In the genomic region with DNA sequence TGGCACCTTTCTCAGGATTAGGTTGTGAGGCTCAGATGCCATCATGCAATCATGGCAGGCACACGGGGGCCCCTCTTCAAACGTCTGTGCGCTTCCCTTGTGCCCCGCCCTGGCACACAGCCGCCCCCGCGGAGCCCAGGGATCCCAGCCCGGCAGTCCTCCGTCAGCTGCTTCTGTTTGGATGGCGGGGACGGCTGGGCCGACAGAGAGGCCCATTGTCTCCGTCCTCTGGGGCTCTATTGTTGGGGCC, we compare ENCODE assay signal across 8 cellular contexts. TPM values are rescaled to one million over a fixed set of nuclear protein-coding genes. Genes with fewer than 3 reads are reported as not detected.
DNase-seq lines count a peak whose midpoint lies in the region; ATAC-seq and TF ChIP-seq lines count a peak whose summit lies in the region.

No MANE protein-coding gene starts in this region.

- DNase-seq in NCI-H146 (lab: John Stamatoyannopoulos, UW) = peak; percentile 47
- DNase-seq in NCI-H146 treated with DMSO at 0.1 percent for 48 hours (lab: John Stamatoyannopoulos, UW; ENCODE audit: unreplicated experiment) = no peak
- peak in 2 of 4 donors; percentile 55 to 62 for DNase-seq in body of pancreas
- peak; percentile 62 for DNase-seq in iPS-NIHi11 (ENCODE audit: low spot score)
- DNase-seq in smooth muscle cell (lab: John Stamatoyannopoulos, UW; ENCODE audit: unreplicated experiment) = no peak

- H3K4me2 ChIP-seq in OCI-LY3 (ENCODE audit: low read length) (peak overlapping the region; percentile 95), smooth muscle cell (peak overlapping the region; percentile 93)

- H3K9me3 ChIP-seq in OCI-LY3 (ENCODE audit: insufficient read depth, low read length) (no peaks in the 10 kb centered on the region), body of pancreas (no peaks in the 10 kb centered on the region), smooth muscle cell (replicated peaks; ENCODE audit: low read depth) (no peaks in the 10 kb centered on the region)

- TF ChIP-seq CTCF in OCI-LY3 (IDR thresholded peaks at IDR 0.05; ENCODE audit: low read depth, low read length) = no peak
- no peak for TF ChIP-seq CTCF in body of pancreas (IDR thresholded peaks at IDR 0.05)
- TF ChIP-seq CTCF in smooth muscle cell (IDR thresholded peaks at IDR 0.05; ENCODE audit: borderline replicate concordance, insufficient read depth, poor library complexity, severe bottlenecking) = no peak

- intact Hi-C loops in body of pancreas (cut with DNase I) = no loop called here

- 3% methylated on average over 12 of the region's 13 CpGs; no CpG with 5 or more reads in 1 of the 2 donors for whole genome bisulfite sequencing in body of pancreas, 2 donors
- WGBS in smooth muscle cell (ENCODE audit: low lambda C conversion rate) = 7% methylated on average over 13 of the region's 13 CpGs

- H3K27ac ChIP-seq in OCI-LY3 (ENCODE audit: low read length) (no peak overlapping the region), body of pancreas (peak overlapping the region; percentile 76 to 96 (median 90)), smooth muscle cell (ENCODE audit: low read depth) (peak overlapping the region; percentile 74)

- H2AFZ ChIP-seq in OCI-LY3 (ENCODE audit: low read depth, low read length) (peak overlapping the region; percentile 85), smooth muscle cell (ENCODE audit: low read depth) (peak overlapping the region; percentile 97)

- peak overlapping the region; percentile 83 for H3K9ac ChIP-seq in OCI-LY3 (ENCODE audit: low read length)
- H3K9ac ChIP-seq in smooth muscle cell (ENCODE audit: low read depth) = peak overlapping the region; percentile 83

- ATAC-seq in body of pancreas = peak; percentile 9
- no peak for ATAC-seq in HG02884 (IDR thresholded peaks at IDR 0.05; ENCODE audit: unreplicated experiment)
- no peak for ATAC-seq in HG03175 (IDR thresholded peaks at IDR 0.05; ENCODE audit: unreplicated experiment)

- no peaks in the 10 kb centered on the region for H4K20me1 ChIP-seq in OCI-LY3 (ENCODE audit: insufficient read depth, low read length)
- no peaks in the 10 kb centered on the region for H4K20me1 ChIP-seq in smooth muscle cell (ENCODE audit: low read depth)

- H3K79me2 ChIP-seq in OCI-LY3 (ENCODE audit: low read length) = no peaks in the 10 kb centered on the region
- H3K79me2 ChIP-seq in smooth muscle cell (ENCODE audit: low read depth) = no peaks in the 10 kb centered on the region

- H3K27me3 ChIP-seq in OCI-LY3 (ENCODE audit: low read depth, low read length) = peaks cover 24% of the 10 kb centered on the region
- H3K27me3 ChIP-seq in body of pancreas = no peaks in the 10 kb centered on the region
- H3K27me3 ChIP-seq in smooth muscle cell (ENCODE audit: low read depth) = no peaks in the 10 kb centered on the region

- TF ChIP-seq POLR2A in body of pancreas (IDR thresholded peaks at IDR 0.05) = no peak

- H3K4me1 ChIP-seq in OCI-LY3 (ENCODE audit: low read length) (no peaks in the 10 kb centered on the region), body of pancreas (peaks cover 49% of the 10 kb centered on the region), smooth muscle cell (ENCODE audit: low read depth) (peaks cover 5% of the 10 kb centered on the region)

- H3K4me3 ChIP-seq in OCI-LY3 (ENCODE audit: low read length) = peak overlapping the region; percentile 90
- H3K4me3 ChIP-seq in body of pancreas = peak overlapping the region; percentile 39 to 40
- H3K4me3 ChIP-seq in smooth muscle cell = peak overlapping the region; percentile 89

- H3K36me3 ChIP-seq in OCI-LY3 (replicated peaks; ENCODE audit: low read depth, low read length) = no peaks in the 10 kb centered on the region
- no peaks in the 10 kb centered on the region for H3K36me3 ChIP-seq in body of pancreas (replicated peaks in 1 of 2; ENCODE audit: insufficient read depth in 1 of 2, low read depth in 2 of 2)
- no peaks in the 10 kb centered on the region for H3K36me3 ChIP-seq in smooth muscle cell (ENCODE audit: low read depth)

- no peaks in the 10 kb centered on the region for H3F3A ChIP-seq in smooth muscle cell (ENCODE audit: low read depth)

RNA-seq across cellular contexts. Expression of gene HDAC11, which starts 0.8 kb away (rescaled TPM):
- total RNA-seq in body of pancreas (10 to 100 TPM; 13.8 to 45.4 TPM), smooth muscle cell (7.5 and 9.6 TPM in 2 replicates)
- polyA plus RNA-seq in smooth muscle cell = 14.8 and 20.2 TPM in 2 replicates

RNA-seq across cellular contexts. Expression of gene NUP210, which starts 59.1 kb away (rescaled TPM):
- total RNA-seq in body of pancreas (10 to 100 TPM; 16.3 to 19.1 TPM), smooth muscle cell (0.58 and 1.5 TPM in 2 replicates)
- polyA plus RNA-seq in smooth muscle cell = 0.22 and 0.35 TPM in 2 replicates

Comparison
In these comparisons a context has a peak if more than half of its experiments do, and no peak if none do; other contexts are left out.
1. DNase-seq: peak in NCI-H146 (single experiment) and iPS-NIHi11 (single experiment); none in NCI-H146 treated with DMSO at 0.1 percent for 48 hours (single experiment) and smooth muscle cell (single experiment).
2. H3K4me3 ChIP-seq: peak in every context shown above with its lines; median percentile 90 in OCI-LY3; 89 in smooth muscle cell; 40 in body of pancreas.